12 cellular contexts compared by ENCODE assay signal in genomic region chr3:111324645-111325044, GRCh38.
DNase-seq lines count a peak whose midpoint lies in the region; ATAC-seq lines count a peak whose summit lies in the region.
"Had no signal": no experiment of that assay in that cellular context is flagged by ENCODE, and none has a peak within 500 bp of the region (broad histone marks: within the 10 kb centered on the region; RNA-seq: fewer than 3 reads in every experiment).

No MANE protein-coding gene starts in this region.

- peak overlapping the region; percentile 92 for H3K27ac Mint-ChIP-seq in activated CD4-positive, alpha-beta T cell treated with anti-CD3 and anti-CD28 coated beads, Interleukin-2, amount 10 ng/mL, durations not matched to agents 7 days and 5 days
- peak overlapping the region; percentile 1 for H3K27ac Mint-ChIP-seq in stimulated activated memory B cell treated with anti-CD40 and anti-IgM and Interleukin-4, amounts not matched to agents 10 μg/mL and 1 μg/mL and 100 μg/mL, for 72 hours
- H3K27ac Mint-ChIP-seq: type B pancreatic cell had no signal

- no peaks in the 10 kb centered on the region for H3K27me3 Mint-ChIP-seq in activated CD4-positive, alpha-beta T cell treated with anti-CD3 and anti-CD28 coated beads, Interleukin-2, amount 10 ng/mL, durations not matched to agents 7 days and 5 days
- H3K27me3 Mint-ChIP-seq in stimulated activated memory B cell treated with anti-CD40 and anti-IgM and Interleukin-4, amounts not matched to agents 10 μg/mL and 1 μg/mL and 100 μg/mL, for 72 hours, result no peaks in the 10 kb centered on the region
- H3K27me3 Mint-ChIP-seq: type B pancreatic cell had no signal

- ATAC-seq in HG02642 (IDR thresholded peaks at IDR 0.05; ENCODE audit: poor library complexity, unreplicated experiment), result peak; percentile 61
- peak; percentile 28 for ATAC-seq in stimulated activated memory B cell treated with anti-CD40 and anti-IgM and Interleukin-4, amounts not matched to agents 10 μg/mL and 1 μg/mL and 100 μg/mL, for 72 hours

- POLR2A ChIA-PET in activated CD4-positive, alpha-beta T cell treated with anti-CD3 and anti-CD28 coated beads, Interleukin-2, amount 10 ng/mL, durations not matched to agents 7 days and 5 days (lab: Charles Lee), result no interaction called here

- no peak for DNase-seq in activated CD4-positive, alpha-beta T cell treated with anti-CD3 and anti-CD28 coated beads, Interleukin-2, amount 10 ng/mL, durations not matched to agents 7 days and 5 days
- no peak for DNase-seq in activated CD4-positive, alpha-beta T cell treated with anti-CD3 and anti-CD28 coated beads for 1 hour
- peak; percentile 19 for DNase-seq in RPMI7951 (ENCODE audit: low read depth)
- DNase-seq in stimulated activated CD4-positive, alpha-beta T cell treated with anti-CD3 and anti-CD28 coated beads, Interleukin-1b, Interleukin-23, amount 100 ng/mL, for 48 hours, result no peak
- DNase-seq in AG08396 (ENCODE audit: low spot score), result no peak
- DNase-seq in occipital lobe (lab: John Stamatoyannopoulos, UW), result no peak
- DNase-seq: activated CD8-positive, alpha-beta memory T cell treated with anti-CD3 and anti-CD28 coated beads, Interleukin-2, amount 50 U/mL, for 4 hours; NCI-H1694 treated with DMSO at 0.1 percent for 48 hours; Right ventricle myocardium superior had no signal

- CTCF ChIA-PET in activated CD4-positive, alpha-beta T cell treated with anti-CD3 and anti-CD28 coated beads, Interleukin-2, amount 10 ng/mL, durations not matched to agents 7 days and 5 days (lab: Charles Lee), result no interaction called here

- peaks cover 14% of the 10 kb centered on the region for H3K36me3 Mint-ChIP-seq in activated CD4-positive, alpha-beta T cell treated with anti-CD3 and anti-CD28 coated beads, Interleukin-2, amount 10 ng/mL, durations not matched to agents 7 days and 5 days (ENCODE audit: low read depth)
- no peaks in the 10 kb centered on the region for H3K36me3 Mint-ChIP-seq in stimulated activated memory B cell treated with anti-CD40 and anti-IgM and Interleukin-4, amounts not matched to agents 10 μg/mL and 1 μg/mL and 100 μg/mL, for 72 hours
- H3K36me3 Mint-ChIP-seq: type B pancreatic cell had no signal

- peaks cover 3% of the 10 kb centered on the region for H3K9me3 Mint-ChIP-seq in activated CD4-positive, alpha-beta T cell treated with anti-CD3 and anti-CD28 coated beads, Interleukin-2, amount 10 ng/mL, durations not matched to agents 7 days and 5 days
- H3K9me3 Mint-ChIP-seq in stimulated activated memory B cell treated with anti-CD40 and anti-IgM and Interleukin-4, amounts not matched to agents 10 μg/mL and 1 μg/mL and 100 μg/mL, for 72 hours, result peaks cover 2% of the 10 kb centered on the region

- H3K4me3 Mint-ChIP-seq in activated CD4-positive, alpha-beta T cell treated with anti-CD3 and anti-CD28 coated beads, Interleukin-2, amount 10 ng/mL, durations not matched to agents 7 days and 5 days, result peak overlapping the region; percentile 32
- no peak overlapping the region for H3K4me3 Mint-ChIP-seq in stimulated activated memory B cell treated with anti-CD40 and anti-IgM and Interleukin-4, amounts not matched to agents 10 μg/mL and 1 μg/mL and 100 μg/mL, for 72 hours
- H3K4me3 Mint-ChIP-seq: type B pancreatic cell had no signal

- peaks cover 33% of the 10 kb centered on the region for H3K4me1 Mint-ChIP-seq in activated CD4-positive, alpha-beta T cell treated with anti-CD3 and anti-CD28 coated beads, Interleukin-2, amount 10 ng/mL, durations not matched to agents 7 days and 5 days
- H3K4me1 Mint-ChIP-seq in stimulated activated memory B cell treated with anti-CD40 and anti-IgM and Interleukin-4, amounts not matched to agents 10 μg/mL and 1 μg/mL and 100 μg/mL, for 72 hours, result peaks cover 33% of the 10 kb centered on the region
